14 cellular contexts compared by ENCODE assay signal in genomic region chr4:87933337-87933736, GRCh38. TPM values are rescaled to one million over a fixed set of nuclear protein-coding genes. Genes with fewer than 3 reads are reported as not detected.
DNase-seq lines count a peak whose midpoint lies in the region; ATAC-seq and TF ChIP-seq lines count a peak whose summit lies in the region.
"Had no signal": no experiment of that assay in that cellular context is flagged by ENCODE, and none has a peak within 500 bp of the region (broad histone marks: within the 10 kb centered on the region; RNA-seq: fewer than 3 reads in every experiment).

No MANE protein-coding gene starts in this region.

- no peak overlapping the region for H2AFZ ChIP-seq in GM23338
- H2AFZ ChIP-seq in IMR-90 (replicated peaks; ENCODE audit: low read length, poor library complexity), result no peak overlapping the region

- no peak overlapping the region for H3K4ac ChIP-seq in IMR-90 (ENCODE audit: low read depth, low read length)

- H3K79me1 ChIP-seq in IMR-90 (ENCODE audit: low read depth in 1 of 2, low read length in 2 of 2), result no peaks in the 10 kb centered on the region

- H3K23ac ChIP-seq in IMR-90 (ENCODE audit: low read depth, low read length), result no peak overlapping the region

- ATAC-seq in GM23338 (peak; percentile 18), IMR-90 (ENCODE audit: low read depth) (no peak), HG02642 (IDR thresholded peaks at IDR 0.05; ENCODE audit: poor library complexity, unreplicated experiment) (no peak)
- ATAC-seq: HepG2 had no signal

- POLR2A ChIA-PET in IMR-90 (lab: Charles Lee; ENCODE audit: unreplicated experiment), result no interaction called here

- no peaks in the 10 kb centered on the region for H3K9me2 ChIP-seq in GM23338 (ENCODE audit: insufficient read depth)

- peaks cover 6% of the 10 kb centered on the region; the same call in 1 of the 2 replicates for H3K36me3 ChIP-seq in GM23338 (ENCODE audit: insufficient read depth)
- H3K36me3 ChIP-seq in IMR-90 (ENCODE audit: control insufficient read depth, insufficient read depth, low read length), result no peaks in the 10 kb centered on the region
- peaks cover 48% of the 10 kb centered on the region for H3K36me3 ChIP-seq in endodermal cell (ENCODE audit: control insufficient read depth, insufficient read depth, low read length)
- H3K36me3 ChIP-seq: BLaER1 treated with 17β-estradiol and CSF1 and Interleukin-3, amounts not matched to agents 10 nM and 100 nM had no signal

- H3K27ac ChIP-seq in GM23338 (ENCODE audit: low read depth) (peak overlapping the region; percentile 96), IMR-90 (ENCODE audit: insufficient read depth, low read length) (no peak overlapping the region), endodermal cell (ENCODE audit: low read depth, low read length) (no peak overlapping the region)
- H3K27ac ChIP-seq: BLaER1 treated with 17β-estradiol and CSF1 and Interleukin-3, amounts not matched to agents 10 nM and 100 nM had no signal

- TF ChIP-seq POLR2A in IMR-90 (IDR thresholded peaks at IDR 0.05; ENCODE audit: low read depth, low read length), result no peak

- intact Hi-C loops in IMR-90 (cut with micrococcal nuclease), result no loop called here
- intact Hi-C loops in Calu3 (cut with micrococcal nuclease; ENCODE audit: unreplicated experiment), result no loop called here

- H3K27ac Mint-ChIP-seq in GM23338 (peak overlapping the region; percentile 85), endodermal cell (peak overlapping the region; percentile 67), Calu3 (ENCODE audit: unreplicated experiment) (no peak overlapping the region)
- H3K27ac Mint-ChIP-seq: CD4-positive, CD25-positive, alpha-beta regulatory T cell had no signal

- H3K9me3 Mint-ChIP-seq in GM23338, result no peaks in the 10 kb centered on the region; the same call in 2 of the 3 replicates
- peaks cover 9% of the 10 kb centered on the region for H3K9me3 Mint-ChIP-seq in endodermal cell
- H3K9me3 Mint-ChIP-seq in Calu3 (ENCODE audit: low read depth, unreplicated experiment), result no peaks in the 10 kb centered on the region

- H3K4me1 Mint-ChIP-seq in GM23338, result peaks cover 29% of the 10 kb centered on the region
- peaks cover 20% of the 10 kb centered on the region for H3K4me1 Mint-ChIP-seq in endodermal cell
- H3K4me1 Mint-ChIP-seq in Calu3 (ENCODE audit: low read depth, unreplicated experiment), result peaks cover 8% of the 10 kb centered on the region

- H2BK120ac ChIP-seq in IMR-90 (ENCODE audit: low read depth, low read length), result no peak overlapping the region

- DNase-seq in GM23338 (ENCODE audit: low spot score), result peak; percentile 37
- no peak for DNase-seq in IMR-90
- peak; percentile 43 for DNase-seq in OCI-M1 (lab: John Stamatoyannopoulos, UW)
- no peak for DNase-seq in endodermal cell
- no peak for DNase-seq in activated CD4-positive, alpha-beta T cell treated with anti-CD3 and anti-CD28 coated beads, Interleukin-2, amount 50 U/mL, for 4 hours
- no peak for DNase-seq in Calu3
- no peak for DNase-seq in NCI-H128 (lab: John Stamatoyannopoulos, UW; ENCODE audit: unreplicated experiment)
- DNase-seq: 8988T; ACHN; CD4-positive, CD25-positive, alpha-beta regulatory T cell; DMS 273 treated with DMSO at 0.1 percent for 48 hours had no signal

- CTCF ChIA-PET in IMR-90 (lab: Yijun Ruan, JAX) (no interaction called here), Calu3 (lab: Charles Lee) (interaction anchor here (0.6 kb wide), 1 partner anchor 20 kb away, joined by 3 read pairs; no protein-coding TSS in a partner anchor)

- H3K9ac ChIP-seq in IMR-90 (ENCODE audit: low read depth, low read length), result no peak overlapping the region
- H3K9ac ChIP-seq in endodermal cell (ENCODE audit: extremely low read depth, low read length, poor library complexity, severe bottlenecking), result no peak overlapping the region
- H3K9ac ChIP-seq: BLaER1 treated with 17β-estradiol and CSF1 and Interleukin-3, amounts not matched to agents 10 nM and 100 nM had no signal

- no peak overlapping the region for H3K14ac ChIP-seq in IMR-90 (replicated peaks; ENCODE audit: low read depth, low read length)

- no peak overlapping the region for H2BK15ac ChIP-seq in IMR-90 (ENCODE audit: low read depth, low read length)

- H3K9me1 ChIP-seq in IMR-90 (ENCODE audit: insufficient read depth, low read length), result no peaks in the 10 kb centered on the region

- H2BK20ac ChIP-seq in IMR-90 (ENCODE audit: low read depth, low read length), result no peak overlapping the region

- H3K36me3 Mint-ChIP-seq in GM23338 (ENCODE audit: low read depth) (peaks cover 42% of the 10 kb centered on the region), endodermal cell (ENCODE audit: low read depth) (peaks cover 38% of the 10 kb centered on the region), Calu3 (ENCODE audit: insufficient read depth, unreplicated experiment) (no peaks in the 10 kb centered on the region)

- no peak for TF ChIP-seq RAD21 in IMR-90 (IDR thresholded peaks at IDR 0.05; ENCODE audit: low read length)

- no peak overlapping the region for H4K8ac ChIP-seq in IMR-90 (ENCODE audit: low read depth in 2 of 2, low read length in 2 of 2)

- H3K4me2 ChIP-seq in GM23338 (no peak overlapping the region), IMR-90 (ENCODE audit: low read depth, low read length) (peak overlapping the region; percentile 45; the same call in 1 of the 2 replicates)

- no CpG with 5 or more reads among the region's 1 CpG for WGBS in IMR-90 (ENCODE audit: extremely low coverage in 2 of 2, insufficient read length in 1 of 2), 2 experiments
- WGBS in endodermal cell (ENCODE audit: insufficient coverage in 1 of 2, insufficient read length in 1 of 2), 2 experiments, result 73% methylated on average over 1 of the region's 1 CpG; no CpG with 5 or more reads in 1 of the 2 experiments

- BruUV-seq in IMR-90 (replicated peaks; lab: Mats Ljungman, UMichigan) (no TSS peak), Calu3 (replicated peaks; lab: Mats Ljungman, UMichigan) (no TSS peak)

- in situ Hi-C loops in IMR-90 (cut with MboI; ENCODE audit: low sequenced_read_pairs), result no loop called here

- dilution Hi-C loops in IMR-90 (cut with HindIII; ENCODE audit: low sequenced_read_pairs, unreplicated experiment), result no loop called here

- H3K18ac ChIP-seq in IMR-90 (ENCODE audit: low read depth, low read length), result no peak overlapping the region

- no peaks in the 10 kb centered on the region for H4K20me1 ChIP-seq in GM23338 (replicated peaks; ENCODE audit: insufficient read depth)
- no peaks in the 10 kb centered on the region for H4K20me1 ChIP-seq in IMR-90 (ENCODE audit: insufficient read depth, low read length)
- H4K20me1 ChIP-seq: BLaER1 treated with 17β-estradiol and CSF1 and Interleukin-3, amounts not matched to agents 10 nM and 100 nM had no signal

- H3K79me2 ChIP-seq in GM23338 (replicated peaks; ENCODE audit: insufficient read depth), result no peaks in the 10 kb centered on the region

- H4K5ac ChIP-seq in IMR-90 (ENCODE audit: low read depth, low read length), result no peak overlapping the region

- peak overlapping the region; percentile 14; the same call in 2 of the 3 replicates for H3K4me3 Mint-ChIP-seq in GM23338
- no peak overlapping the region for H3K4me3 Mint-ChIP-seq in endodermal cell
- H3K4me3 Mint-ChIP-seq in Calu3 (ENCODE audit: low read depth, unreplicated experiment), result no peak overlapping the region
- H3K4me3 Mint-ChIP-seq: CD4-positive, CD25-positive, alpha-beta regulatory T cell had no signal

- no peak for TF ChIP-seq CTCF in GM23338 (conservative IDR thresholded peaks at IDR 0.05; ENCODE audit: low read depth in 2 of 2)
- TF ChIP-seq CTCF in IMR-90 (conservative IDR thresholded peaks at IDR 0.05; ENCODE audit: low read depth, low read length), result no peak
- TF ChIP-seq CTCF in endodermal cell (conservative IDR thresholded peaks at IDR 0.05), result no peak
- no peak for TF ChIP-seq CTCF in Calu3 (IDR thresholded peaks at IDR 0.05; ENCODE audit: unreplicated experiment)

- H3F3A ChIP-seq in GM23338 (replicated peaks; ENCODE audit: low read depth), result peaks cover 4% of the 10 kb centered on the region; the same call in 1 of the 2 replicates

- H3K4me3 ChIP-seq in GM23338 (no peak overlapping the region), IMR-90 (ENCODE audit: insufficient read depth, low read depth, low read length) (no peak overlapping the region), endodermal cell (ENCODE audit: low read length) (no peak overlapping the region)
- H3K4me3 ChIP-seq: BLaER1 treated with 17β-estradiol and CSF1 and Interleukin-3, amounts not matched to agents 10 nM and 100 nM had no signal

- H3K9me3 ChIP-seq in IMR-90 (ENCODE audit: control insufficient read depth, insufficient read depth, low read length) (no peaks in the 10 kb centered on the region), endodermal cell (ENCODE audit: control insufficient read depth, low read length) (peaks cover 15% of the 10 kb centered on the region)

- H3K27me3 ChIP-seq in GM23338 (ENCODE audit: insufficient read depth) (no peaks in the 10 kb centered on the region), IMR-90 (ENCODE audit: control insufficient read depth, insufficient read depth, low read length) (no peaks in the 10 kb centered on the region; the same call in 1 of the 2 replicates), endodermal cell (ENCODE audit: control insufficient read depth, insufficient read depth, low read length, poor library complexity, severe bottlenecking) (no peaks in the 10 kb centered on the region)
- H3K27me3 ChIP-seq: BLaER1 treated with 17β-estradiol and CSF1 and Interleukin-3, amounts not matched to agents 10 nM and 100 nM had no signal

- H3K56ac ChIP-seq in IMR-90 (ENCODE audit: extremely low read depth, insufficient read depth, low read length), result no peak overlapping the region

- H2AK9ac ChIP-seq in IMR-90 (replicated peaks; ENCODE audit: low read depth, low read length, poor library complexity), result no peak overlapping the region

- no peak overlapping the region for H4K91ac ChIP-seq in IMR-90 (ENCODE audit: insufficient read depth, low read depth, low read length)

- H2AK5ac ChIP-seq in IMR-90 (ENCODE audit: low read depth, low read length), result no peak overlapping the region

- peaks cover 5% of the 10 kb centered on the region for H3K4me1 ChIP-seq in GM23338 (ENCODE audit: insufficient read depth)
- H3K4me1 ChIP-seq in IMR-90 (ENCODE audit: control insufficient read depth, insufficient read depth, low read length), result no peaks in the 10 kb centered on the region
- H3K4me1 ChIP-seq in endodermal cell (ENCODE audit: control insufficient read depth, insufficient read depth, low read length), result no peaks in the 10 kb centered on the region

- no peak overlapping the region for H2BK5ac ChIP-seq in IMR-90 (ENCODE audit: low read depth, low read length, poor library complexity, severe bottlenecking)

- H3K27me3 Mint-ChIP-seq in GM23338 (ENCODE audit: insufficient read depth, low read depth, poor library complexity) (peaks cover 26% of the 10 kb centered on the region), endodermal cell (ENCODE audit: insufficient read depth) (peaks cover 2% of the 10 kb centered on the region), Calu3 (ENCODE audit: unreplicated experiment) (no peaks in the 10 kb centered on the region)

RNA-seq across cellular contexts. Expression of gene SPP1, which starts 42.2 kb away (rescaled TPM):
- total RNA-seq in GM23338 (2014; rRNA removed; shearing (Covaris generic)), result 41.3 and 43.1 TPM in 2 replicates
- polyA plus RNA-seq in GM23338 (2016; fragmentation: Nextera tagmentation; extraction: Ambion mirVana) (49.0 and 51.3 TPM in 2 replicates), IMR-90 (2012; rRNA removed) (0.50 and 0.62 TPM in 2 replicates)
- total RNA-seq in IMR-90 (2012; rRNA removed) (0.18 and 0.28 TPM in 2 replicates), endodermal cell (1 to 10 TPM in 1 of 2 donors, under 1 TPM in 1; 0.31 to 8.8 TPM), Calu3 (2022) (1,002 and 1,878 TPM in 2 replicates)
- 0.26 and 0.44 TPM in 2 replicates for polyA plus RNA-seq in IMR-90 (2012; cell fraction: cytosol; rRNA removed)
- polyA plus RNA-seq in IMR-90 (2012; cell fraction: nucleus; rRNA removed; ENCODE audit: low replicate concordance), result 0.36 and 0.79 TPM in 2 replicates
- 17.8 TPM for polyA plus RNA-seq in endodermal cell (2013, experiment 1 of 2)
- 27.3 TPM for polyA plus RNA-seq in endodermal cell (2013, experiment 2 of 2)
- total RNA-seq: CD4-positive, CD25-positive, alpha-beta regulatory T cell had no signal

Comparison
In these comparisons a context has a peak if more than half of its experiments do, and no peak if none do; other contexts are left out.
1. DNase-seq: peak in GM23338 (single experiment) and OCI-M1 (single experiment); none in IMR-90 (single experiment), endodermal cell (single experiment), activated CD4-positive, alpha-beta T cell treated with anti-CD3 and anti-CD28 coated beads, Interleukin-2, amount 50 U/mL, for 4 hours (0 of 2), Calu3 (single experiment) and NCI-H128 (single experiment).
2. RNA of gene SPP1, which starts 42.2 kb away (total RNA-seq): 1,002 to 1,878 TPM in Calu3; 41.3 to 43.1 TPM in GM23338, 0.31 to 8.8 TPM in endodermal cell and 0.18 to 0.28 TPM in IMR-90; every median in the first group is over 10 times any median in the second.